5 cellular contexts compared by ENCODE assay signal in the genomic region with DNA sequence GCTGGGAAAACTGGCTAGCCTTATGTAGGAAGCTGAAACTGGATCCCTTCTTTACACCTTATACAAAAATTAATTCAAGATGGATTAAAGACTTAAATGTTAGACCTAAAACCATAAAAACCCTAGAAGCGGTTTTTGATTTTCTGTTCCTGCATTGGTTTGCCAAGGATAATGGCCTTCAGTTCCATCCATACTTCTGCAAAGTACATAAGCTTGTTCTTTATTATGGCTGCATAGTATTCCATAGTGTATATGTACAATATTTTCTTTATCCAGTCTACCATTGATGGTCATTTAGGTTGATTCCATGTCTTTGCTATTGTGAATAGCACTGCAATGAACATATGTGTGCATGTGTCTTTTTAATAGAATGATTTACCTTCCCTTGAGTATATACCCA. TPM values are rescaled to one million over a fixed set of nuclear protein-coding genes. Genes with fewer than 3 reads are reported as not detected.
"Had no signal": no experiment of that assay in that cellular context is flagged by ENCODE, and none has a peak within 500 bp of the region (broad histone marks: within the 10 kb centered on the region; RNA-seq: fewer than 3 reads in every experiment).

No MANE protein-coding gene starts in this region.

RNA-seq across cellular contexts. Expression of gene PF4, which starts 22.8 kb away (rescaled TPM):
- total RNA-seq: GM23248, GM23338, H4, H7 had no signal
- polyA plus RNA-seq: GM23248 had no signal

RNA-seq across cellular contexts. Expression of gene PPBP, which starts 28.9 kb away (rescaled TPM):
- total RNA-seq: GM23248, H4, H7, HFFc6 had no signal
- polyA plus RNA-seq: GM23248 had no signal

RNA-seq across cellular contexts. Expression of gene CXCL5, which starts 39.4 kb away (rescaled TPM):
- total RNA-seq: GM23248, H4 had no signal
- polyA plus RNA-seq: GM23248 had no signal
